8 cellular contexts compared by ENCODE assay signal in the genomic region with DNA sequence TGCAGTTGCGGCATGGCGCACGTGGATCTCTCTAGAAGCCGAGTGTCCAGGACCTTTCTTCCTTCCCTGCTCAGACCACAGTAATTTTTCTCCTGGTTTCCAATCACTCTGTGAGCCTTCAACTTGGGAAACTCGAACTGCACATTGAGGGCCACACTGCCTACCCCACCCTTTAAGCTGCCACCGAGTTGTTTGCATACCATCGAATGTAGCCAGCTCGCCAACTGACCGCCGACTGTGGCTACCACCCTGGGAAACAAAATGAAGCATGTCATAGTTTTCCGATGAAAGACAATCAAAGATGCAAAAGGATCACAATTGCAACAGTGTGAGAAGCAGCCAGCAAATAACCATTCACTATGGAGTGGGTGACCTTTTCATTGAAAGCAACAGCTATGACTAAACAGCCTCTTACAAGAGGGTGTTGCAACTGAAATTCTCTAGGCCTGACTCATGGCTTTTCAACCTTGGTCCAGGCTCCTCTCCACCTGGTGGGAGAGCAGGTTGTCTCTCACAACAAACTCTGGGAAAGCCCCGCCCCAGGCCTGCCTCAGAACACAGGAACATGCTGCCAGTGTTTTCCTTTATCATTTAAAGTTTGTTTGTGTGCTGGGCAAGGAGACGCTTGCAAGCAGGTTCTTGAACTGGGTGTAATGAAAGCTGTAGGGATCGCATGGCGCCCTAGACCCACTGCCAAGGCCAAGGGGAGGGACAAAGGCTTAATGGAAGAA.
DNase-seq lines count a peak whose midpoint lies in the region; ATAC-seq and TF ChIP-seq lines count a peak whose summit lies in the region.

No MANE protein-coding gene starts in this region.

- no TSS peak for BruUV-seq in Calu3 (replicated peaks; lab: Mats Ljungman, UMichigan)

- peak overlapping the region; percentile 44 for H3K4me2 ChIP-seq in osteoblast (ENCODE audit: insufficient read depth, low read length)

- H3K27me3 ChIP-seq in osteoblast (ENCODE audit: insufficient read depth, low read length) = peaks cover 3% of the 10 kb centered on the region
- H3K27me3 ChIP-seq in spleen (replicated peaks in 1 of 7) = peaks cover 0 to 7% (median 0%) of the 10 kb centered on the region in 7 donors

- H2AFZ ChIP-seq in osteoblast (ENCODE audit: low read length) = peak overlapping the region; percentile 11

- H3K27me3 Mint-ChIP-seq in Calu3 (ENCODE audit: unreplicated experiment) = no peaks in the 10 kb centered on the region

- CTCF ChIA-PET in Calu3 (lab: Charles Lee) = interaction anchor here (0.6 to 1.7 kb wide), 2 partner anchors 27 to 205 kb away, joined by 4 to 8 read pairs; no protein-coding TSS in a partner anchor

- H3K27ac Mint-ChIP-seq in Calu3 (ENCODE audit: unreplicated experiment) = no peak overlapping the region

- H3K36me3 ChIP-seq in osteoblast (ENCODE audit: insufficient read depth, low read length) = no peaks in the 10 kb centered on the region
- no peaks in the 10 kb centered on the region for H3K36me3 ChIP-seq in spleen

- DNase-seq in Calu3 (peak; percentile 86), NCI-H2107 (lab: John Stamatoyannopoulos, UW) (peak; percentile 51), epithelial cell of prostate (ENCODE audit: low read depth, low spot score) (peak; percentile 98), osteoblast (ENCODE audit: insufficient read length, low spot score, missing footprints) (peak; percentile 93), DMS79 treated with DMSO at 0.1 percent for 48 hours (lab: John Stamatoyannopoulos, UW) (no peak), ecto neural progenitor cell (ENCODE audit: low spot score) (no peak), spleen (no peak)

- H3K9me3 Mint-ChIP-seq in Calu3 (ENCODE audit: low read depth, unreplicated experiment) = peaks cover 3% of the 10 kb centered on the region

- no peak for TF ChIP-seq CTCF in Calu3 (IDR thresholded peaks at IDR 0.05; ENCODE audit: unreplicated experiment)
- no peak for TF ChIP-seq CTCF in osteoblast (IDR thresholded peaks at IDR 0.05; ENCODE audit: extremely low read depth, low read depth, low read length)
- TF ChIP-seq CTCF in spleen (IDR thresholded peaks at IDR 0.05 in 8 of 11, conservative IDR thresholded peaks at IDR 0.05 in 3 of 11) = no peak

- ATAC-seq in HG02642 (IDR thresholded peaks at IDR 0.05; ENCODE audit: poor library complexity, unreplicated experiment) = no peak

- H3K4me1 Mint-ChIP-seq in Calu3 (ENCODE audit: low read depth, unreplicated experiment) = peaks cover 7% of the 10 kb centered on the region

- peak overlapping the region; percentile 14 for H3K4me3 ChIP-seq in osteoblast (ENCODE audit: insufficient read depth, low read length)
- H3K4me3 ChIP-seq in spleen = no peak overlapping the region

- H3K36me3 Mint-ChIP-seq in Calu3 (ENCODE audit: insufficient read depth, unreplicated experiment) = peaks cover 7% of the 10 kb centered on the region

- H3K4me1 ChIP-seq in osteoblast (ENCODE audit: insufficient read depth, low read length) (peaks cover 38% of the 10 kb centered on the region), spleen (peaks cover 0 to 5% (median under 1%) of the 10 kb centered on the region in 6 donors)

- peak overlapping the region; percentile 63 for H3K27ac ChIP-seq in epithelial cell of prostate
- H3K27ac ChIP-seq in osteoblast (ENCODE audit: low read depth, low read length) = peak overlapping the region; percentile 84
- H3K27ac ChIP-seq in spleen = no peak overlapping the region

- 90 to 96% (median 92%) methylated on average over 15 of the region's 15 CpGs for WGBS in spleen, 5 donors

- peak overlapping the region; percentile 52 for H3K4me3 Mint-ChIP-seq in Calu3 (ENCODE audit: low read depth, unreplicated experiment)

- TF ChIP-seq POLR2A in spleen (IDR thresholded peaks at IDR 0.05) = no peak

- H4K20me1 ChIP-seq in osteoblast (ENCODE audit: insufficient read depth, low read length) = no peaks in the 10 kb centered on the region

- H3K9me3 ChIP-seq in osteoblast (ENCODE audit: low read depth, low read length) = no peaks in the 10 kb centered on the region
- H3K9me3 ChIP-seq in spleen = peaks cover 0 to 7% (median 0%) of the 10 kb centered on the region in 8 donors

- intact Hi-C loops in Calu3 (cut with micrococcal nuclease; ENCODE audit: unreplicated experiment) (loop anchor here (5.0 to 10.0 kb wide), 3 partner anchors 80 to 205 kb away; partner anchors contain the start of gene SERP2), spleen (cut with DNase I; ENCODE audit: low total_unique reads) (no loop called here)

- no peaks in the 10 kb centered on the region for H3K79me2 ChIP-seq in osteoblast (ENCODE audit: insufficient read depth, low read length)

Comparison
In these comparisons a context has a peak if more than half of its experiments do, and no peak if none do; other contexts are left out.
1. DNase-seq: peak in Calu3 (single experiment), NCI-H2107 (single experiment), epithelial cell of prostate (single experiment) and osteoblast (single experiment); none in DMS79 treated with DMSO at 0.1 percent for 48 hours (single experiment), ecto neural progenitor cell (single experiment) and spleen (single experiment).
2. H3K27ac ChIP-seq: peak in epithelial cell of prostate (single experiment) and osteoblast (single experiment); none in spleen (0 of 8).